Comparison of ENCODE assay signal across 18 cellular contexts in the genomic region with DNA sequence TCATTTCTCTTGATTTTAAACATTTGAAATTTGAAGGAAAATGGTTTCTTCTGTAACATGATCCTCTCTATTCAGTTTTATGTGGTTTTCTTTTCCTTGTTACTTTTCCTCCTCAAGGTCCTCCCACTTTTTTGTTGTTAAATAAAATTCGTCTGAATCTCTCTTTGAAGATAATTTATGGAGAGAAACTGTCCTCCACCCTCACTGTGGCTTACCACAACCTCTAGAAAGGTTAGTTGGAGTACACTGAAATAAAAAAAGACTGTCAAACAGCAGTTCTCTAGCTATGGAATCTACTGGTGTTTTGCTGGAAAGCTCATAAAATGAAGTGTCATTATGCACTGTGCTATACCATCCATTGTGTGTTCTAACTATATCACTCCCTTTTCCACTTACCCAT.
"Had no signal": no experiment of that assay in that cellular context is flagged by ENCODE, and none has a peak within 500 bp of the region (broad histone marks: within the 10 kb centered on the region; RNA-seq: fewer than 3 reads in every experiment).

No MANE protein-coding gene starts in this region.

- H3K27me3 Mint-ChIP-seq: activated naive CD8-positive, alpha-beta T cell; brain; stimulated activated naive CD8-positive, alpha-beta T cell treated with anti-CD3 and anti-CD28 coated beads, Interleukin-15, amount 100 ng/mL, for 72 hours had no signal

- H3K36me3 Mint-ChIP-seq: activated naive CD8-positive, alpha-beta T cell had no signal

- H3K27ac ChIP-seq: dorsolateral prefrontal cortex, foreskin keratinocyte, hepatocyte, lower lobe of right lung, suprapubic skin, vagina, VCaP had no signal

- H3K27me3 ChIP-seq: dorsolateral prefrontal cortex, foreskin keratinocyte, hepatocyte, suprapubic skin, vagina had no signal

- H3K27ac Mint-ChIP-seq: activated naive CD8-positive, alpha-beta T cell; mesothelial cell of epicardium; nephron progenitor cell; stimulated activated naive CD8-positive, alpha-beta T cell treated with anti-CD3 and anti-CD28 coated beads, Interleukin-15, amount 100 ng/mL, for 72 hours had no signal

- H3K4me1 ChIP-seq: foreskin keratinocyte, lower lobe of right lung, suprapubic skin, vagina had no signal

- H3K4me1 Mint-ChIP-seq: brain; stimulated activated naive CD8-positive, alpha-beta T cell treated with anti-CD3 and anti-CD28 coated beads, Interleukin-15, amount 100 ng/mL, for 72 hours had no signal

- H3K9me3 ChIP-seq: lower lobe of right lung, suprapubic skin, vagina had no signal

- H3K36me3 ChIP-seq: lower lobe of right lung, suprapubic skin, vagina had no signal

- H3K4me3 Mint-ChIP-seq: activated naive CD8-positive, alpha-beta T cell; brain; mesothelial cell of epicardium; nephron progenitor cell; stimulated activated naive CD8-positive, alpha-beta T cell treated with anti-CD3 and anti-CD28 coated beads, Interleukin-15, amount 100 ng/mL, for 72 hours had no signal

- H3K4me3 ChIP-seq: dorsolateral prefrontal cortex, hepatocyte, lower lobe of right lung, suprapubic skin, vagina had no signal

- DNase-seq: activated CD4-positive, alpha-beta T cell treated with anti-CD3 and anti-CD28 coated beads for 1 hour; amniotic stem cell; caudate nucleus; dorsolateral prefrontal cortex; foreskin keratinocyte; lower lobe of right lung; nephron progenitor cell; nucleus accumbens; stimulated activated naive CD8-positive, alpha-beta T cell treated with anti-CD3 and anti-CD28 coated beads, Interleukin-15, amount 100 ng/mL, for 72 hours; T-helper 2 cell; trophoblast cell had no signal

- ATAC-seq: foreskin keratinocyte; lower lobe of right lung; stimulated activated naive CD8-positive, alpha-beta T cell treated with anti-CD3 and anti-CD28 coated beads, Interleukin-15, amount 100 ng/mL, for 72 hours had no signal
